ENCODE assay signal across 8 cellular contexts in genomic region chr6:13303668-13304017, GRCh38. TPM values are rescaled to one million over a fixed set of nuclear protein-coding genes. Genes with fewer than 3 reads are reported as not detected.
DNase-seq lines count a peak whose midpoint lies in the region; ATAC-seq, FAIRE-seq and TF ChIP-seq lines count a peak whose summit lies in the region.

No MANE protein-coding gene starts in this region.

- peak; percentile 84 for FAIRE-seq in GM19239 (lab: Jason Lieb, UNC)

- POLR2A ChIA-PET in activated CD8-positive, alpha-beta T cell treated with anti-CD3 and anti-CD28 coated beads for 36 hours (lab: Charles Lee): interaction anchor here (1.0 kb wide), 2 partner anchors 29 kb away, joined by 3 read pairs; no protein-coding TSS in a partner anchor

- TF ChIP-seq CTCF in activated CD8-positive, alpha-beta T cell treated with anti-CD3 and anti-CD28 coated beads for 36 hours (IDR thresholded peaks at IDR 0.05): no peak

- CTCF ChIA-PET in activated CD8-positive, alpha-beta T cell treated with anti-CD3 and anti-CD28 coated beads for 36 hours (lab: Charles Lee): interaction anchor here (0.7 to 0.9 kb wide), 2 partner anchors 27 to 108 kb away, joined by 3 to 4 read pairs; no protein-coding TSS in a partner anchor

- intact Hi-C loops in activated CD8-positive, alpha-beta T cell treated with anti-CD3 and anti-CD28 coated beads for 36 hours (cut with micrococcal nuclease): no loop called here
- intact Hi-C loops in left ventricle myocardium superior (cut with micrococcal nuclease): loop anchor here (10.0 kb wide), 1 partner anchor 389 kb away; no protein-coding TSS in a partner anchor

- H3K9me3 Mint-ChIP-seq in activated CD8-positive, alpha-beta T cell treated with anti-CD3 and anti-CD28 coated beads for 36 hours: peaks cover 2% of the 10 kb centered on the region

- peak overlapping the region; percentile 85 for H3K27ac Mint-ChIP-seq in activated CD8-positive, alpha-beta T cell treated with anti-CD3 and anti-CD28 coated beads for 36 hours

- H3K4me1 Mint-ChIP-seq in activated CD8-positive, alpha-beta T cell treated with anti-CD3 and anti-CD28 coated beads for 36 hours (ENCODE audit: low read depth): peaks cover 40% of the 10 kb centered on the region

- DNase-seq in CD1c-positive myeloid dendritic cell (ENCODE audit: extremely low spot score): peak; percentile 89
- DNase-seq in GM19239 (ENCODE audit: insufficient read length, low spot score): peak; percentile 62
- peak; percentile 70 for DNase-seq in activated CD8-positive, alpha-beta T cell treated with anti-CD3 and anti-CD28 coated beads for 36 hours
- peak; percentile 89 for DNase-seq in left ventricle myocardium superior
- DNase-seq in stimulated activated CD4-positive, alpha-beta T cell treated with anti-CD3 and anti-CD28 coated beads, Interleukin-1b, Interleukin-23, amount 100 ng/mL, for 48 hours: peak; percentile 34
- no peak for DNase-seq in DMS79 (lab: John Stamatoyannopoulos, UW)
- DNase-seq in inferior parietal cortex (ENCODE audit: extremely low spot score): no peak

- H3K27me3 Mint-ChIP-seq in activated CD8-positive, alpha-beta T cell treated with anti-CD3 and anti-CD28 coated beads for 36 hours: no peaks in the 10 kb centered on the region

- no peak overlapping the region for H3K4me3 Mint-ChIP-seq in activated CD8-positive, alpha-beta T cell treated with anti-CD3 and anti-CD28 coated beads for 36 hours

- peak; percentile 44 for ATAC-seq in HG03342 (IDR thresholded peaks at IDR 0.05; ENCODE audit: unreplicated experiment)
- ATAC-seq in activated CD8-positive, alpha-beta T cell treated with anti-CD3 and anti-CD28 coated beads for 36 hours: no peak
- ATAC-seq in left ventricle myocardium superior: peak; percentile 79

- peaks cover 45% of the 10 kb centered on the region for H3K36me3 Mint-ChIP-seq in activated CD8-positive, alpha-beta T cell treated with anti-CD3 and anti-CD28 coated beads for 36 hours (ENCODE audit: low read depth)

RNA-seq across cellular contexts. Expression of gene TBC1D7, which starts 24.7 kb away (rescaled TPM):
- total RNA-seq in activated CD8-positive, alpha-beta T cell treated with anti-CD3 and anti-CD28 coated beads for 36 hours: 10 to 100 TPM; 21.3 to 23.8 TPM
- total RNA-seq in left ventricle myocardium superior: 34.0 TPM

Comparison
In these comparisons a context has a peak if more than half of its experiments do, and no peak if none do; other contexts are left out.
1. DNase-seq: peak in CD1c-positive myeloid dendritic cell (single experiment), GM19239 (single experiment), activated CD8-positive, alpha-beta T cell treated with anti-CD3 and anti-CD28 coated beads for 36 hours (single experiment), left ventricle myocardium superior (single experiment) and stimulated activated CD4-positive, alpha-beta T cell treated with anti-CD3 and anti-CD28 coated beads, Interleukin-1b, Interleukin-23, amount 100 ng/mL, for 48 hours (single experiment); none in DMS79 (single experiment) and inferior parietal cortex (single experiment).